ENCODE assay signal across 1 cellular context in genomic region chr10:71889388-71889987, GRCh38.
TF ChIP-seq lines count a peak whose summit lies in the region.

No MANE protein-coding gene starts in this region.

TF ChIP-seq in H1, 55 proteins besides CTCF, POLR2A, EP300 and RAD21 (continued from another document):
- TF ChIP-seq EGR1 (IDR thresholded peaks at IDR 0.05; ENCODE audit: borderline replicate concordance, low read depth, low read length) (no peak), SP2 (IDR thresholded peaks at IDR 0.05; ENCODE audit: low read length) (no peak), SP1 (IDR thresholded peaks at IDR 0.05; ENCODE audit: low read depth, low read length) (no peak), SIX5 (IDR thresholded peaks at IDR 0.05; ENCODE audit: low read depth, low read length) (no peak), E2F6 (IDR thresholded peaks at IDR 0.05) (no peak), MAFK (IDR thresholded peaks at IDR 0.05; ENCODE audit: low read depth, low read length) (no peak)
